Comparison of ENCODE assay signal across 10 cellular contexts in the genomic region with DNA sequence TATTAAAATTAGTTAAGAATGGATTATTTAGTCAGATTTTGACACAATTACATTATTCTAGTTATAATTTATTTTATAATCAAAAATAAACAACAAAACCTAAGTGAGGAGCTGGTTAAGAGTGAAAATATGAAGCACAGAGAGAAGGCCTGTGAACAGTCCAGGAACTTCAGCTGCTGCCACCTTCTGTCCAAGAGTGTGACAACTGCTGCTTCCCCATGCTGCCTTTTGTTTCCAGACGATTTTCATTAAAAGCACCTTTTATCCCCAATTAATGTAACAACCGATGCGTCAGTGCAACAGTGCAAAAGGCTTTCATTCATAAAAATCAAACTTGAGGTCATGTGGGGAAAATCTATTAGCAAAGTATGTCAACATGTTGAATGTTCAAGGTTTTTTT.
DNase-seq lines count a peak whose midpoint lies in the region; ATAC-seq and TF ChIP-seq lines count a peak whose summit lies in the region.
"Had no signal": no experiment of that assay in that cellular context is flagged by ENCODE, and none has a peak within 500 bp of the region (broad histone marks: within the 10 kb centered on the region; RNA-seq: fewer than 3 reads in every experiment).

No MANE protein-coding gene starts in this region.

- H3K4me3 ChIP-seq in breast epithelium (no peak overlapping the region), upper lobe of right lung (no peak overlapping the region), aorta (ENCODE audit: low read length in 2 of 2) (no peak overlapping the region)

- peak; percentile 4 to 35 for DNase-seq in T47D (ENCODE audit: low read depth in 1 of 2, low spot score in 1 of 2)
- DNase-seq in breast epithelium (ENCODE audit: low spot score in 2 of 2), result no peak
- peak; percentile 3 for DNase-seq in NCI-H82 treated with DMSO at 0.1 percent for 48 hours (lab: John Stamatoyannopoulos, UW; ENCODE audit: unreplicated experiment)
- peak; percentile 13 for DNase-seq in fibroblast of peridontal ligament (ENCODE audit: extremely low read depth)
- DNase-seq in upper lobe of right lung, result no peak
- no peak for DNase-seq in aorta
- DNase-seq: activated gamma-delta T cell treated with Interleukin-2 at 50 U/mL for 16 hours, immature natural killer cell had no signal

- no peaks in the 10 kb centered on the region for H3K9me3 ChIP-seq in breast epithelium
- no peaks in the 10 kb centered on the region for H3K9me3 ChIP-seq in upper lobe of right lung
- H3K9me3 ChIP-seq in aorta (ENCODE audit: control insufficient read depth, low read length), result no peaks in the 10 kb centered on the region

- no peak overlapping the region for H3K27ac ChIP-seq in breast epithelium
- H3K27ac ChIP-seq in upper lobe of right lung, result no peak overlapping the region
- no peak overlapping the region for H3K27ac ChIP-seq in aorta (ENCODE audit: low read depth in 1 of 2, low read length in 2 of 2)

- ATAC-seq in upper lobe of right lung (no peak), HG03025 (IDR thresholded peaks at IDR 0.05; ENCODE audit: low FRiP score, unreplicated experiment) (no peak), aorta (ENCODE audit: low FRiP score) (no peak), HG03045 (IDR thresholded peaks at IDR 0.05; ENCODE audit: unreplicated experiment) (no peak)

- in situ Hi-C loops in T47D (cut with HindIII; ENCODE audit: low pct_unique_long_range_greater_than_20kb, low sequenced_read_pairs), result no loop called here

- H3K4me1 ChIP-seq in breast epithelium, result no peaks in the 10 kb centered on the region
- no peaks in the 10 kb centered on the region for H3K4me1 ChIP-seq in upper lobe of right lung
- no peaks in the 10 kb centered on the region for H3K4me1 ChIP-seq in aorta (ENCODE audit: control insufficient read depth in 1 of 2, insufficient read depth in 2 of 2, low read length in 2 of 2)

- 19 to 21% methylated on average over 3 of the region's 3 CpGs for WGBS in aorta, 2 donors

- no peak for TF ChIP-seq POLR2A in breast epithelium (IDR thresholded peaks at IDR 0.05)

- TF ChIP-seq CTCF in breast epithelium (IDR thresholded peaks at IDR 0.05) (no peak), upper lobe of right lung (IDR thresholded peaks at IDR 0.05) (peak; percentile 18)

- intact Hi-C loops in breast epithelium (cut with DNase I; ENCODE audit: low total_unique reads), result no loop called here
- intact Hi-C loops in upper lobe of right lung (cut with DNase I), result no loop called here
- intact Hi-C loops in aorta (cut with DNase I), result no loop called here

- H3K27me3 ChIP-seq in breast epithelium (no peaks in the 10 kb centered on the region), upper lobe of right lung (no peaks in the 10 kb centered on the region), aorta (ENCODE audit: control insufficient read depth in 1 of 2, insufficient read depth in 2 of 2, low read length in 1 of 2) (no peaks in the 10 kb centered on the region)

- no peaks in the 10 kb centered on the region for H3K36me3 ChIP-seq in breast epithelium
- H3K36me3 ChIP-seq in upper lobe of right lung, result no peaks in the 10 kb centered on the region
- no peaks in the 10 kb centered on the region for H3K36me3 ChIP-seq in aorta (ENCODE audit: control insufficient read depth in 1 of 2, insufficient read depth in 2 of 2, low read length in 1 of 2)

Comparison
In these comparisons a context has a peak if more than half of its experiments do, and no peak if none do; other contexts are left out.
1. DNase-seq: peak in T47D (2 of 2), NCI-H82 treated with DMSO at 0.1 percent for 48 hours (single experiment) and fibroblast of peridontal ligament (single experiment); none in breast epithelium (0 of 2), upper lobe of right lung (single experiment) and aorta (0 of 2).